Comparison of ENCODE assay signal across 14 cellular contexts in the genomic region with DNA sequence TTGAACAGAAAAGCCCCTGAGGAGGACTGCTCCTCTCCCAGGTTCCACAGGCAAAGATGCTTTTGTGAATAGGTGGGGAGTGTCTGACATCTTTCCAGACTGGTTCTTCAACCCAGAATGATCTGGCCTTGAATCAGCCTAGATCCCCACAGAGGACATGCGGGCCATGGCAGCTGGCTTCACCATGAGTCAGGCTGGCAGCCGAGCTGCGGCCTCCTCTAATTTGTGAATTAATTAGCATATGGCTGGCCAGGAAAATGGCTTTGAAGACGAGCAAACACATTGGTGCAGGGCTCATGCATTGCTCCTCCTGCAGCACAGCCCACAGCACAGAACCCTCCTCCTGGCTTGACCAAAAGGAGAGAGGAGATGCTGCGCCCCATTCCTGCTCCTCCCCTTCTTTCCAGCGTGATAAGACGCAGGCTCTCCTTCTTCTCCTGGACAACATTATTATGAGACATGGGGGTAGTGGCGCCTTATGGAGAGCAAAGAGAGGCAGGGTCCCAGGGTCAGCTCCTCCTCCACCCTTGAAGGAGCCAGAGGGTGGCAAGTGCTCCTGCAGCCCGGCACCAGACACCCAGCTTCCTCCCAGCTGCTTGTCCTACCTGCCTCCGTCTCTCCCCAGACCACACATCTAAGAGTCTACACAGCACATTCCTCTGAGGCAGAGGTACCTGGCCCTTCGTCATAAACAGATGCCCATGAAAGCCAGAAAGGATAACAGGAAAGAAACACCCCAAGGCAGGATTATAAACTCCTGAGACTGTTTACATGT.
A peak's percentile ranks its signal among the peaks of the same experiment; 100 is the strongest.
DNase-seq lines count a peak whose midpoint lies in the region; ATAC-seq and TF ChIP-seq lines count a peak whose summit lies in the region.
"Had no signal": no experiment of that assay in that cellular context is flagged by ENCODE, and none has a peak within 500 bp of the region (broad histone marks: within the 10 kb centered on the region; RNA-seq: fewer than 3 reads in every experiment).

No MANE protein-coding gene starts in this region.

- H3K36me3 Mint-ChIP-seq in brain, result no peaks in the 10 kb centered on the region
- H3K36me3 Mint-ChIP-seq: activated naive CD8-positive, alpha-beta T cell treated with anti-CD3 and anti-CD28 coated beads, Interleukin-2, amount 10 ng/mL, durations not matched to agents 7 days and 5 days had no signal

- intact Hi-C loops in left colon (cut with DNase I, micrococcal nuclease), result no loop called here

- ATAC-seq in left colon, result no peak
- ATAC-seq: heart left ventricle had no signal

- peak overlapping the region in 4 of 5 experiments; percentile 19 to 41 (median 34) for H3K27ac Mint-ChIP-seq in brain
- H3K27ac Mint-ChIP-seq: activated naive CD8-positive, alpha-beta T cell treated with anti-CD3 and anti-CD28 coated beads, Interleukin-2, amount 10 ng/mL, durations not matched to agents 7 days and 5 days had no signal

- H3K4me3 Mint-ChIP-seq in brain, result no peak overlapping the region
- H3K4me3 Mint-ChIP-seq: activated naive CD8-positive, alpha-beta T cell treated with anti-CD3 and anti-CD28 coated beads, Interleukin-2, amount 10 ng/mL, durations not matched to agents 7 days and 5 days had no signal

- H3K27ac ChIP-seq in effector memory CD4-positive, alpha-beta T cell (ENCODE audit: insufficient read depth, low read length, poor library complexity, severe bottlenecking), result no peak overlapping the region
- H3K27ac ChIP-seq: heart left ventricle had no signal

- H3K27me3 Mint-ChIP-seq in brain, result peaks cover 22% of the 10 kb centered on the region
- H3K27me3 Mint-ChIP-seq: activated naive CD8-positive, alpha-beta T cell treated with anti-CD3 and anti-CD28 coated beads, Interleukin-2, amount 10 ng/mL, durations not matched to agents 7 days and 5 days had no signal

- no peaks in the 10 kb centered on the region for H3K36me3 ChIP-seq in effector memory CD4-positive, alpha-beta T cell (ENCODE audit: control insufficient read depth, insufficient read depth, low read length)
- H3K36me3 ChIP-seq: heart left ventricle had no signal

- no peaks in the 10 kb centered on the region for H3K9me3 ChIP-seq in effector memory CD4-positive, alpha-beta T cell (ENCODE audit: control insufficient read depth, low read length)
- H3K9me3 ChIP-seq: heart left ventricle had no signal

- no peak overlapping the region for H3K4me3 ChIP-seq in AG10803 (ENCODE audit: low read length)
- no peak overlapping the region for H3K4me3 ChIP-seq in effector memory CD4-positive, alpha-beta T cell (ENCODE audit: insufficient read depth, low read depth, low read length, poor library complexity, severe bottlenecking)
- H3K4me3 ChIP-seq: heart left ventricle had no signal

- no peaks in the 10 kb centered on the region for H3K9me3 Mint-ChIP-seq in brain
- H3K9me3 Mint-ChIP-seq: activated naive CD8-positive, alpha-beta T cell treated with anti-CD3 and anti-CD28 coated beads, Interleukin-2, amount 10 ng/mL, durations not matched to agents 7 days and 5 days had no signal

- H3K4me1 ChIP-seq in effector memory CD4-positive, alpha-beta T cell (ENCODE audit: control insufficient read depth, insufficient read depth, low read length, poor library complexity, severe bottlenecking), result no peaks in the 10 kb centered on the region
- H3K4me1 ChIP-seq: heart left ventricle had no signal

- peak; percentile 25 for DNase-seq in AG10803 (ENCODE audit: low read depth)
- peak; percentile 29 for DNase-seq in HT1080 (ENCODE audit: low read depth)
- DNase-seq in left colon, result peak; percentile 3 to 25
- no peak for DNase-seq in pons (ENCODE audit: low spot score)
- no peak for DNase-seq in activated CD4-positive, alpha-beta T cell treated with anti-CD3 and anti-CD28 coated beads for 1 hour
- no peak for DNase-seq in effector memory CD4-positive, alpha-beta T cell
- no peak for DNase-seq in activated CD8-positive, alpha-beta memory T cell treated with anti-CD3 and anti-CD28 coated beads, Interleukin-2, amount 50 U/mL, for 48 hours
- DNase-seq: activated naive CD8-positive, alpha-beta T cell treated with anti-CD3 and anti-CD28 coated beads, Interleukin-2, amount 10 ng/mL, durations not matched to agents 7 days and 5 days; DND-41; effector CD8-positive, alpha-beta T cell; MM.1S; NCI-H345 had no signal

- TF ChIP-seq CTCF in AG10803 (conservative IDR thresholded peaks at IDR 0.05; ENCODE audit: low read length) (no peak), brain (conservative IDR thresholded peaks at IDR 0.05) (no peak)

- H3K4me1 Mint-ChIP-seq in brain, result peaks cover 44% of the 10 kb centered on the region
- H3K4me1 Mint-ChIP-seq: activated naive CD8-positive, alpha-beta T cell treated with anti-CD3 and anti-CD28 coated beads, Interleukin-2, amount 10 ng/mL, durations not matched to agents 7 days and 5 days had no signal

- no peaks in the 10 kb centered on the region for H3K27me3 ChIP-seq in effector memory CD4-positive, alpha-beta T cell (replicated peaks; ENCODE audit: control insufficient read depth, insufficient read depth, low read length, poor library complexity, severe bottlenecking)
- H3K27me3 ChIP-seq: heart left ventricle had no signal

Comparison
In these comparisons a context has a peak if more than half of its experiments do, and no peak if none do; other contexts are left out.
1. DNase-seq: peak in AG10803 (single experiment), HT1080 (single experiment) and left colon (2 of 2); none in pons (single experiment), activated CD4-positive, alpha-beta T cell treated with anti-CD3 and anti-CD28 coated beads for 1 hour (single experiment), effector memory CD4-positive, alpha-beta T cell (0 of 3) and activated CD8-positive, alpha-beta memory T cell treated with anti-CD3 and anti-CD28 coated beads, Interleukin-2, amount 50 U/mL, for 48 hours (single experiment).